In genomic region chr12:91326043-91327027, GRCh38 we compare ENCODE assay signal across 8 cellular contexts.
DNase-seq lines count a peak whose midpoint lies in the region; ATAC-seq and TF ChIP-seq lines count a peak whose summit lies in the region.

No MANE protein-coding gene starts in this region.

- H3K4me1 Mint-ChIP-seq in activated CD8-positive, alpha-beta memory T cell treated with anti-CD3 and anti-CD28 coated beads, Interleukin-2, amount 10 ng/mL, durations not matched to agents 7 days and 5 days: no peaks in the 10 kb centered on the region

- H3K9me3 Mint-ChIP-seq in activated CD8-positive, alpha-beta memory T cell treated with anti-CD3 and anti-CD28 coated beads, Interleukin-2, amount 10 ng/mL, durations not matched to agents 7 days and 5 days (ENCODE audit: low read depth): no peaks in the 10 kb centered on the region

- no peaks in the 10 kb centered on the region for H3K36me3 Mint-ChIP-seq in activated CD8-positive, alpha-beta memory T cell treated with anti-CD3 and anti-CD28 coated beads, Interleukin-2, amount 10 ng/mL, durations not matched to agents 7 days and 5 days

- no peak for ATAC-seq in activated CD8-positive, alpha-beta memory T cell treated with anti-CD3 and anti-CD28 coated beads, Interleukin-2, amount 10 ng/mL, durations not matched to agents 7 days and 5 days
- ATAC-seq in omental fat pad (ENCODE audit: low FRiP score) (no peak), HG03039 (IDR thresholded peaks at IDR 0.05; ENCODE audit: unreplicated experiment) (no peak)

- no peak overlapping the region for H3K27ac Mint-ChIP-seq in activated CD8-positive, alpha-beta memory T cell treated with anti-CD3 and anti-CD28 coated beads, Interleukin-2, amount 10 ng/mL, durations not matched to agents 7 days and 5 days

- CTCF ChIA-PET in activated CD8-positive, alpha-beta memory T cell treated with anti-CD3 and anti-CD28 coated beads, Interleukin-2, amount 10 ng/mL, durations not matched to agents 7 days and 5 days (lab: Charles Lee): interaction anchor here (0.7 to 1.7 kb wide), 5 partner anchors 20 to 325 kb away, joined by 3 to 6 read pairs (median 4); no protein-coding TSS in a partner anchor

- peak; percentile 80 for TF ChIP-seq CTCF in fibroblast of villous mesenchyme (IDR thresholded peaks at IDR 0.05; ENCODE audit: insufficient read depth, low read depth, low read length)
- TF ChIP-seq CTCF in omental fat pad (IDR thresholded peaks at IDR 0.05): peak in 1 of 3 donors; percentile 15

- DNase-seq in NCI-H2081 (lab: John Stamatoyannopoulos, UW): peak; percentile 18 to 38
- DNase-seq in NCI-H2081 treated with DMSO at 0.1 percent for 48 hours (lab: John Stamatoyannopoulos, UW): no peak
- DNase-seq in H4 (ENCODE audit: low spot score): peak; percentile 18
- DNase-seq in NCI-H1105 treated with DMSO at 0.1 percent for 48 hours (lab: John Stamatoyannopoulos, UW): peak; percentile 52
- DNase-seq in activated CD8-positive, alpha-beta memory T cell treated with anti-CD3 and anti-CD28 coated beads, Interleukin-2, amount 10 ng/mL, durations not matched to agents 7 days and 5 days: peak; percentile 45
- DNase-seq in fibroblast of villous mesenchyme (ENCODE audit: low read depth): peak; percentile 79
- DNase-seq in omental fat pad (ENCODE audit: low spot score): peak; percentile 35

- no peaks in the 10 kb centered on the region for H3K27me3 Mint-ChIP-seq in activated CD8-positive, alpha-beta memory T cell treated with anti-CD3 and anti-CD28 coated beads, Interleukin-2, amount 10 ng/mL, durations not matched to agents 7 days and 5 days

- no peak overlapping the region for H3K4me3 Mint-ChIP-seq in activated CD8-positive, alpha-beta memory T cell treated with anti-CD3 and anti-CD28 coated beads, Interleukin-2, amount 10 ng/mL, durations not matched to agents 7 days and 5 days

- H3K4me3 ChIP-seq in fibroblast of villous mesenchyme (ENCODE audit: low read depth, low read length): no peak overlapping the region
